Comparison of ENCODE assay signal across 18 cellular contexts in genomic region chr6:20575125-20575524, GRCh38. TPM values are rescaled to one million over a fixed set of nuclear protein-coding genes. Genes with fewer than 3 reads are reported as not detected.
DNase-seq lines count a peak whose midpoint lies in the region; ATAC-seq, FAIRE-seq and TF ChIP-seq lines count a peak whose summit lies in the region.
"Had no signal": no experiment of that assay in that cellular context is flagged by ENCODE, and none has a peak within 500 bp of the region (broad histone marks: within the 10 kb centered on the region; RNA-seq: fewer than 3 reads in every experiment).

No MANE protein-coding gene starts in this region.

- H3K27me3 ChIP-seq in HepG2 (ENCODE audit: control insufficient read depth in 1 of 2, insufficient read depth in 2 of 2, low read length in 2 of 2): no peaks in the 10 kb centered on the region
- no peaks in the 10 kb centered on the region for H3K27me3 ChIP-seq in right lobe of liver
- H3K27me3 ChIP-seq in body of pancreas: no peaks in the 10 kb centered on the region
- H3K27me3 ChIP-seq: SJCRH30, vagina had no signal

- FAIRE-seq in HepG2 (lab: Jason Lieb, UNC): no peak
- FAIRE-seq: GM12891 had no signal

- H3K9me3 ChIP-seq in HepG2 (ENCODE audit: low read length) (no peaks in the 10 kb centered on the region), right lobe of liver (no peaks in the 10 kb centered on the region), body of pancreas (no peaks in the 10 kb centered on the region)
- H3K9me3 ChIP-seq: SJCRH30, vagina had no signal

- DNase-seq in HepG2 (ENCODE audit: low spot score) (peak; percentile 20), right lobe of liver (no peak), NCI-H69 (lab: John Stamatoyannopoulos, UW) (peak; percentile 82), body of pancreas (peak; percentile 67 to 85 (median 74)), UCSD-AML1 (lab: John Stamatoyannopoulos, UW; ENCODE audit: unreplicated experiment) (no peak), ACHN (no peak), MCF 10A (ENCODE audit: unreplicated experiment) (no peak), SK-N-DZ (ENCODE audit: low spot score) (no peak)
- DNase-seq: activated CD4-positive, alpha-beta T cell treated with anti-CD3 and anti-CD28 coated beads, Interleukin-2, amount 10 ng/mL, durations not matched to agents 7 days and 5 days; activated CD8-positive, alpha-beta memory T cell treated with anti-CD3 and anti-CD28 coated beads, Interleukin-2, amount 50 U/mL, for 48 hours; activated gamma-delta T cell; anterior cingulate cortex; CD8-positive, alpha-beta T cell; NCI-H226; PC-3 had no signal

- H2AFZ ChIP-seq in HepG2 (ENCODE audit: low read length): no peak overlapping the region

- H3K4me1 ChIP-seq in HepG2 (ENCODE audit: insufficient read depth, low read length) (peaks cover 33% of the 10 kb centered on the region), right lobe of liver (peaks cover 0 to 7% (median 3%) of the 10 kb centered on the region in 4 donors), body of pancreas (peaks cover 30% of the 10 kb centered on the region)

- TF ChIP-seq RAD21 in HepG2 (CRISPR knock-in tag; IDR thresholded peaks at IDR 0.05): no peak

- no peaks in the 10 kb centered on the region for H3K27me3 Mint-ChIP-seq in MCF 10A (ENCODE audit: insufficient read depth, unreplicated experiment)
- H3K27me3 Mint-ChIP-seq: activated CD4-positive, alpha-beta T cell treated with anti-CD3 and anti-CD28 coated beads, Interleukin-2, amount 10 ng/mL, durations not matched to agents 7 days and 5 days had no signal

- POLR2A ChIA-PET in HepG2 (lab: Yijun Ruan, JAX) (no interaction called here), MCF 10A (lab: Yijun Ruan, JAX) (no interaction called here)

- H3K27ac Mint-ChIP-seq in MCF 10A (ENCODE audit: low read depth, unreplicated experiment): no peak overlapping the region
- H3K27ac Mint-ChIP-seq: activated CD4-positive, alpha-beta T cell treated with anti-CD3 and anti-CD28 coated beads, Interleukin-2, amount 10 ng/mL, durations not matched to agents 7 days and 5 days; CD8-positive, alpha-beta T cell had no signal

- WGBS in HepG2 (ENCODE audit: low lambda C conversion rate): 80% methylated on average over 1 of the region's 1 CpG
- 13% methylated on average over 1 of the region's 1 CpG for WGBS in right lobe of liver (ENCODE audit: insufficient coverage, low coverage, low lambda C conversion rate, missing lambda C conversion rate)
- WGBS in body of pancreas, 2 donors: 10 to 11% methylated on average over 1 of the region's 1 CpG

- H3K36me3 ChIP-seq in HepG2 (replicated peaks in 1 of 2; ENCODE audit: control insufficient read depth in 1 of 2, insufficient read depth in 2 of 2, low read length in 2 of 2) (peaks cover 3 to 19% of the 10 kb centered on the region in 2 experiments; a peak in 3 of 5 replicates), right lobe of liver (no peaks in the 10 kb centered on the region), body of pancreas (replicated peaks in 1 of 2; ENCODE audit: insufficient read depth in 1 of 2, low read depth in 2 of 2) (no peaks in the 10 kb centered on the region)
- H3K36me3 ChIP-seq: SJCRH30, vagina had no signal

- H3K27ac ChIP-seq in HepG2 (ENCODE audit: extremely low read length, insufficient read depth, low read length) (no peak overlapping the region), right lobe of liver (no peak overlapping the region), body of pancreas (no peak overlapping the region)
- H3K27ac ChIP-seq: vagina had no signal

- no peaks in the 10 kb centered on the region for H3K9me3 Mint-ChIP-seq in MCF 10A (ENCODE audit: unreplicated experiment)
- H3K9me3 Mint-ChIP-seq: activated CD4-positive, alpha-beta T cell treated with anti-CD3 and anti-CD28 coated beads, Interleukin-2, amount 10 ng/mL, durations not matched to agents 7 days and 5 days; CD8-positive, alpha-beta T cell had no signal

- peaks cover 20% of the 10 kb centered on the region for H3K36me3 Mint-ChIP-seq in MCF 10A (ENCODE audit: insufficient read depth, unreplicated experiment)

- intact Hi-C loops in HepG2 (cut with micrococcal nuclease; ENCODE audit: unreplicated experiment) (no loop called here), right lobe of liver (cut with DNase I) (no loop called here), body of pancreas (cut with DNase I) (no loop called here), MCF 10A (cut with micrococcal nuclease) (no loop called here)

- no peak for TF ChIP-seq EP300 in HepG2 (IDR thresholded peaks at IDR 0.05; ENCODE audit: low read depth in 2 of 2, low read length in 2 of 2)
- TF ChIP-seq EP300 in HepG2 (CRISPR knock-in tag; IDR thresholded peaks at IDR 0.05; ENCODE audit: borderline replicate concordance): no peak

- H3K9ac ChIP-seq in HepG2 (ENCODE audit: insufficient read depth, low read depth, low read length): no peak overlapping the region

- no peaks in the 10 kb centered on the region for H3K4me1 Mint-ChIP-seq in MCF 10A (ENCODE audit: insufficient read depth, unreplicated experiment)

- H3K4me3 ChIP-seq in HepG2 (replicated peaks in 1 of 3; ENCODE audit: insufficient read depth in 1 of 3, low read depth in 2 of 3, low read length in 3 of 3) (no peak overlapping the region), right lobe of liver (no peak overlapping the region), body of pancreas (no peak overlapping the region)
- H3K4me3 ChIP-seq: SJCRH30, vagina had no signal

- TF ChIP-seq POLR2A in HepG2 (IDR thresholded peaks at IDR 0.05; ENCODE audit: insufficient read depth in 1 of 2, low read depth in 2 of 2, low read length in 2 of 2) (no peak), right lobe of liver (IDR thresholded peaks at IDR 0.05) (no peak), body of pancreas (IDR thresholded peaks at IDR 0.05) (no peak)

- no peaks in the 10 kb centered on the region for H4K20me1 ChIP-seq in HepG2 (ENCODE audit: insufficient read depth, low read length)

- ATAC-seq in HepG2 (no peak), right lobe of liver (no peak), body of pancreas (peak; percentile 76)
- ATAC-seq: CD8-positive, alpha-beta T cell; PC-3 had no signal

- BruUV-seq in HepG2 (replicated peaks; lab: Mats Ljungman, UMichigan): no TSS peak
- BruUV-seq in MCF 10A (replicated peaks; lab: Mats Ljungman, UMichigan): no TSS peak

- TF ChIP-seq CTCF in HepG2 (CRISPR knock-in tag; IDR thresholded peaks at IDR 0.05) (no peak), right lobe of liver (IDR thresholded peaks at IDR 0.05) (no peak), body of pancreas (IDR thresholded peaks at IDR 0.05) (no peak), MCF 10A (IDR thresholded peaks at IDR 0.05; ENCODE audit: unreplicated experiment) (no peak)

- no peaks in the 10 kb centered on the region for H3K79me2 ChIP-seq in HepG2 (ENCODE audit: insufficient read depth, low read length)

- H3K4me3 Mint-ChIP-seq in MCF 10A (ENCODE audit: unreplicated experiment): no peak overlapping the region
- H3K4me3 Mint-ChIP-seq: activated CD4-positive, alpha-beta T cell treated with anti-CD3 and anti-CD28 coated beads, Interleukin-2, amount 10 ng/mL, durations not matched to agents 7 days and 5 days; CD8-positive, alpha-beta T cell had no signal

- CTCF ChIA-PET in HepG2 (lab: Yijun Ruan, JAX; ENCODE audit: low intra/inter-chr PET ratio, low total read pairs) (interaction anchor here (0.9 kb wide), 1 partner anchor 1014 kb away, joined by 4 read pairs; no protein-coding TSS in a partner anchor), MCF 10A (lab: Yijun Ruan, JAX) (interaction anchor here (0.7 kb wide), 1 partner anchor 259 kb away, joined by 3 read pairs; no protein-coding TSS in a partner anchor)

- in situ Hi-C loops in HepG2 (cut with HindIII; ENCODE audit: extremely low pct_ligation_motif_present, low pct_unique_long_range_greater_than_20kb) (no loop called here), ACHN (cut with HindIII; ENCODE audit: low pct_ligation_motif_present, low pct_unique_long_range_greater_than_20kb, low sequenced_read_pairs) (no loop called here)

- H3K4me2 ChIP-seq in HepG2 (ENCODE audit: low read depth, low read length): no peak overlapping the region

TF ChIP-seq in HepG2, 621 proteins besides CTCF, POLR2A, EP300 and RAD21 (continues in another document):
- 0 out of 2 replicates have a peak, but pooled peaks have one; percentile 40 for TF ChIP-seq ELF4 (CRISPR knock-in tag; IDR thresholded peaks at IDR 0.05; ENCODE audit: borderline replicate concordance)
- no peak for TF ChIP-seq ZSCAN29 (CRISPR knock-in tag; conservative IDR thresholded peaks at IDR 0.05)

RNA-seq across cellular contexts. Expression of gene CDKAL1, which starts 40.9 kb away (rescaled TPM):
- 27.7 and 33.6 TPM in 2 replicates for total RNA-seq in HepG2 (2016; rRNA removed; fragmentation: Illumina TruSeq; extraction: Trizol)
- 16.5 and 18.0 TPM in 2 replicates for total RNA-seq in HepG2 (2016; cell fraction: cytosol; rRNA removed; fragmentation: Illumina TruSeq; extraction: Trizol; ENCODE audit: low read depth)
- total RNA-seq in HepG2 (2016; cell fraction: insoluble cytoplasmic fraction; rRNA removed; fragmentation: Illumina TruSeq; extraction: Trizol): 27.3 and 33.8 TPM in 2 replicates
- 16.7 and 20.2 TPM in 2 replicates for total RNA-seq in HepG2 (2016; cell fraction: membrane; rRNA removed; fragmentation: Illumina TruSeq; extraction: Trizol)
- 41.5 and 43.6 TPM in 2 replicates for total RNA-seq in HepG2 (2016; cell fraction: nucleus; rRNA removed; fragmentation: Illumina TruSeq; extraction: Trizol)
- polyA plus RNA-seq in HepG2 (2011; rRNA removed): 8.0 and 9.5 TPM in 2 replicates
- 3.9 and 6.2 TPM in 2 replicates for polyA plus RNA-seq in HepG2 (2011; cell fraction: cytosol; rRNA removed)
- 7.2 and 9.0 TPM in 2 replicates for polyA plus RNA-seq in HepG2 (2011; cell fraction: nucleus; rRNA removed)
- polyA plus RNA-seq in HepG2 (2012): 7.3 and 9.5 TPM in 2 replicates
- polyA plus RNA-seq in HepG2 (2016; cell fraction: cytosol; fragmentation: Illumina TruSeq; extraction: Trizol; ENCODE audit: low read depth): 1.5 and 1.6 TPM in 2 replicates
- 17.4 and 17.8 TPM in 2 replicates for polyA plus RNA-seq in HepG2 (2016; cell fraction: insoluble cytoplasmic fraction; fragmentation: Illumina TruSeq; extraction: Trizol; ENCODE audit: low read depth)
- 3.8 and 5.1 TPM in 2 replicates for polyA plus RNA-seq in HepG2 (2016; cell fraction: membrane; fragmentation: Illumina TruSeq; extraction: Trizol; ENCODE audit: low read depth)
- 16.9 and 17.3 TPM in 2 replicates for polyA plus RNA-seq in HepG2 (2016; cell fraction: nucleus; fragmentation: Illumina TruSeq; extraction: Trizol; ENCODE audit: insufficient read depth, low read depth)
- polyA minus RNA-seq in HepG2 (2011; rRNA and poly(A)+ RNA removed; ENCODE audit: low replicate concordance): 8.4 and 15.1 TPM in 2 replicates
- polyA minus RNA-seq in HepG2 (2011; cell fraction: cytosol; rRNA and poly(A)+ RNA removed): 15.5 and 16.7 TPM in 2 replicates
- polyA minus RNA-seq in HepG2 (2011; cell fraction: nucleus; rRNA and poly(A)+ RNA removed): 55.4 and 60.9 TPM in 2 replicates
- 1 to 10 TPM; 4.5 to 7.0 (median 6.2) TPM for total RNA-seq in right lobe of liver
- 10 to 100 TPM; 16.3 to 18.1 TPM for total RNA-seq in body of pancreas
- 11.8 and 13.2 TPM in 2 replicates for total RNA-seq in MCF 10A (2022)
- 16.3 and 16.8 TPM in 2 replicates for polyA plus RNA-seq in SK-N-DZ (2014; cell fraction: cytosol; rRNA removed)
- polyA plus RNA-seq in SK-N-DZ (2014; cell fraction: nucleus; rRNA removed): 5.8 and 12.5 TPM in 2 replicates

Comparison
In these comparisons a context has a peak if more than half of its experiments do, and no peak if none do; other contexts are left out.
1. DNase-seq: peak in HepG2 (single experiment), NCI-H69 (single experiment) and body of pancreas (4 of 4); none in right lobe of liver (0 of 3), UCSD-AML1 (single experiment), ACHN (single experiment), MCF 10A (single experiment) and SK-N-DZ (single experiment).